1 cellular context compared by ENCODE assay signal in the genomic region with DNA sequence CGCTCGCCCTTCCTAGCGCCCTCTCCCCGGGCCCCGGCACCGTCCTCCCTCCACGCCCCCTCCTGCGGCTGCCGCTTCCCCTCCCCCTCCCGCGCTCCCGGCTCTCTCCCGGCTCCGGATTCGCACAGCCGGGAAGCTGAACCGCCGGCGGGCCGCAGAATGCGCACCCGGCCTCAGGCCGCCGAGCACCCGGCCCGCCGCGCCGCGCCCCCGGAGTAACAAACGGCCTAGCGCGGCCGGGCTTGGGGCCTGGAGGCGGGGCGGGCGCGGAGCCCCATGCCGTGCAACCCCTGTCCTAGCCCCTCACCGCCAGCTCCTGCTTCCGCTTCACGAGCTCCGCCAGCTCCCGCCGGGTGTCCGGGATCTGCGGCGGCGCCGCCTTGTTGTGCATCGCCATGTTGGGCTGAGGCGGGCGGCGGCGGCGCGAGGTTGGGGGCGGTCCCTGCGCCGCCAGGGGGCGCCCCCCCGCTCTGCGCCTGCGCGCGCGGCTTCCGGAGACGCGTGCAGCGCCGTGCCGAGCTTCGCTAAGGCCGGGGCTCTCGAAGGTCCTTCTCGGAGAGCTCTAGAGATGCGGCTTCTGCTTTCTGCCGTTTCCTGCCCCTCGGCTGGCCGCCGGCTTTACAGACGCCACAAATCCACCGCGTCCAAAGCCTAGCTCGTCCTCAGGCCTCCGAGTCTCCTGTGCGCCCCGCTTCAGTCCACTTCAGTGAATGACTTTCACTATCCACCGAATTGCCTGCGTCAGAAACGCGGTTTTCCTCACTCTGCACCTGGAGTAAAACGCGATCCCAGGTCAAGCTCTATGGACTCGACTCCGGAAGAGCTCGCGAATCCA.
TF ChIP-seq lines count a peak whose summit lies in the region.

A gene (minus strand): TSS at position 417 of the 835 bp plus-strand sequence. CDS start 20 bp downstream, at position 397.

TF ChIP-seq in HepG2, 621 proteins besides CTCF, POLR2A, EP300 and RAD21 (continued from another document and continues in another):
- TF ChIP-seq, protein P1, sequence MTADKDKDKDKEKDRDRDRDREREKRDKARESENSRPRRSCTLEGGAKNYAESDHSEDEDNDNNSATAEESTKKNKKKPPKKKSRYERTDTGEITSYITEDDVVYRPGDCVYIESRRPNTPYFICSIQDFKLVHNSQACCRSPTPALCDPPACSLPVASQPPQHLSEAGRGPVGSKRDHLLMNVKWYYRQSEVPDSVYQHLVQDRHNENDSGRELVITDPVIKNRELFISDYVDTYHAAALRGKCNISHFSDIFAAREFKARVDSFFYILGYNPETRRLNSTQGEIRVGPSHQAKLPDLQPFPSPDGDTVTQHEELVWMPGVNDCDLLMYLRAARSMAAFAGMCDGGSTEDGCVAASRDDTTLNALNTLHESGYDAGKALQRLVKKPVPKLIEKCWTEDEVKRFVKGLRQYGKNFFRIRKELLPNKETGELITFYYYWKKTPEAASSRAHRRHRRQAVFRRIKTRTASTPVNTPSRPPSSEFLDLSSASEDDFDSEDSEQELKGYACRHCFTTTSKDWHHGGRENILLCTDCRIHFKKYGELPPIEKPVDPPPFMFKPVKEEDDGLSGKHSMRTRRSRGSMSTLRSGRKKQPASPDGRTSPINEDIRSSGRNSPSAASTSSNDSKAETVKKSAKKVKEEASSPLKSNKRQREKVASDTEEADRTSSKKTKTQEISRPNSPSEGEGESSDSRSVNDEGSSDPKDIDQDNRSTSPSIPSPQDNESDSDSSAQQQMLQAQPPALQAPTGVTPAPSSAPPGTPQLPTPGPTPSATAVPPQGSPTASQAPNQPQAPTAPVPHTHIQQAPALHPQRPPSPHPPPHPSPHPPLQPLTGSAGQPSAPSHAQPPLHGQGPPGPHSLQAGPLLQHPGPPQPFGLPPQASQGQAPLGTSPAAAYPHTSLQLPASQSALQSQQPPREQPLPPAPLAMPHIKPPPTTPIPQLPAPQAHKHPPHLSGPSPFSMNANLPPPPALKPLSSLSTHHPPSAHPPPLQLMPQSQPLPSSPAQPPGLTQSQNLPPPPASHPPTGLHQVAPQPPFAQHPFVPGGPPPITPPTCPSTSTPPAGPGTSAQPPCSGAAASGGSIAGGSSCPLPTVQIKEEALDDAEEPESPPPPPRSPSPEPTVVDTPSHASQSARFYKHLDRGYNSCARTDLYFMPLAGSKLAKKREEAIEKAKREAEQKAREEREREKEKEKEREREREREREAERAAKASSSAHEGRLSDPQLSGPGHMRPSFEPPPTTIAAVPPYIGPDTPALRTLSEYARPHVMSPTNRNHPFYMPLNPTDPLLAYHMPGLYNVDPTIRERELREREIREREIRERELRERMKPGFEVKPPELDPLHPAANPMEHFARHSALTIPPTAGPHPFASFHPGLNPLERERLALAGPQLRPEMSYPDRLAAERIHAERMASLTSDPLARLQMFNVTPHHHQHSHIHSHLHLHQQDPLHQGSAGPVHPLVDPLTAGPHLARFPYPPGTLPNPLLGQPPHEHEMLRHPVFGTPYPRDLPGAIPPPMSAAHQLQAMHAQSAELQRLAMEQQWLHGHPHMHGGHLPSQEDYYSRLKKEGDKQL (CRISPR knock-in tag; IDR thresholded peaks at IDR 0.05; ENCODE audit: low read depth): no peak
- TF ChIP-seq ZNF670 (CRISPR knock-in tag; IDR thresholded peaks at IDR 0.05; ENCODE audit: borderline replicate concordance) (no peak), CREM (IDR thresholded peaks at IDR 0.05) (0 out of 2 replicates have a peak, but pooled peaks have one; percentile 31), CREM (CRISPR knock-in tag; IDR thresholded peaks at IDR 0.05) (no peak), SIN3A (IDR thresholded peaks at IDR 0.05; ENCODE audit: borderline replicate concordance, low read depth, low read length) (peak; percentile 65; the same call in 1 of the 2 replicates), ZNF614 (CRISPR knock-in tag; IDR thresholded peaks at IDR 0.05; ENCODE audit: borderline replicate concordance) (peak; percentile 51; the same call in 1 of the 2 replicates), FOXA3 (CRISPR knock-in tag; IDR thresholded peaks at IDR 0.05) (no peak), ZNF547 (CRISPR knock-in tag; IDR thresholded peaks at IDR 0.05) (peak; percentile 49; the same call in 1 of the 2 replicates), ZNF768 (CRISPR knock-in tag; IDR thresholded peaks at IDR 0.05) (0 out of 2 replicates have a peak, but pooled peaks have one; percentile 46), NFKBIZ (CRISPR knock-in tag; IDR thresholded peaks at IDR 0.05) (no peak), ZNF792 (CRISPR knock-in tag; IDR thresholded peaks at IDR 0.05) (0 out of 2 replicates have a peak, but pooled peaks have one; percentile 39), MAFG (CRISPR knock-in tag; IDR thresholded peaks at IDR 0.05) (no peak), NFIC (IDR thresholded peaks at IDR 0.05; ENCODE audit: low read length) (0 out of 2 replicates have a peak, but pooled peaks have one; percentile 22), ZNF234 (CRISPR knock-in tag; conservative IDR thresholded peaks at IDR 0.05) (no peak; the same call in 1 of the 2 replicates), HOXA3 (CRISPR knock-in tag; IDR thresholded peaks at IDR 0.05) (peak; percentile 91), IRX3 (CRISPR knock-in tag; IDR thresholded peaks at IDR 0.05; ENCODE audit: borderline replicate concordance, low read depth) (no peak; the same call in 1 of the 2 replicates), TOE1 (CRISPR knock-in tag; IDR thresholded peaks at IDR 0.05) (no peak), GATA4 (IDR thresholded peaks at IDR 0.05; ENCODE audit: borderline replicate concordance, low read depth) (no peak), ZNF850 (CRISPR knock-in tag; conservative IDR thresholded peaks at IDR 0.05) (no peak), DR1 (CRISPR knock-in tag; IDR thresholded peaks at IDR 0.05) (peak; percentile 55; the same call in 1 of the 2 replicates), HIVEP1 (CRISPR knock-in tag; IDR thresholded peaks at IDR 0.05) (peak; percentile 83), ZNF598 (CRISPR knock-in tag; IDR thresholded peaks at IDR 0.05; ENCODE audit: borderline replicate concordance) (peak; percentile 74; the same call in 1 of the 2 replicates), ZNF619 (CRISPR knock-in tag; IDR thresholded peaks at IDR 0.05) (no peak), DMAP1 (CRISPR knock-in tag; IDR thresholded peaks at IDR 0.05) (peak; percentile 85), ZBTB7A (CRISPR knock-in tag; IDR thresholded peaks at IDR 0.05) (0 out of 2 replicates have a peak, but pooled peaks have one; percentile 4), NR2C2 (CRISPR knock-in tag; IDR thresholded peaks at IDR 0.05; ENCODE audit: borderline replicate concordance) (peak; percentile 76), ZNF337 (CRISPR knock-in tag; IDR thresholded peaks at IDR 0.05; ENCODE audit: borderline replicate concordance, low read depth) (no peak)
- TF ChIP-seq, protein P2, sequence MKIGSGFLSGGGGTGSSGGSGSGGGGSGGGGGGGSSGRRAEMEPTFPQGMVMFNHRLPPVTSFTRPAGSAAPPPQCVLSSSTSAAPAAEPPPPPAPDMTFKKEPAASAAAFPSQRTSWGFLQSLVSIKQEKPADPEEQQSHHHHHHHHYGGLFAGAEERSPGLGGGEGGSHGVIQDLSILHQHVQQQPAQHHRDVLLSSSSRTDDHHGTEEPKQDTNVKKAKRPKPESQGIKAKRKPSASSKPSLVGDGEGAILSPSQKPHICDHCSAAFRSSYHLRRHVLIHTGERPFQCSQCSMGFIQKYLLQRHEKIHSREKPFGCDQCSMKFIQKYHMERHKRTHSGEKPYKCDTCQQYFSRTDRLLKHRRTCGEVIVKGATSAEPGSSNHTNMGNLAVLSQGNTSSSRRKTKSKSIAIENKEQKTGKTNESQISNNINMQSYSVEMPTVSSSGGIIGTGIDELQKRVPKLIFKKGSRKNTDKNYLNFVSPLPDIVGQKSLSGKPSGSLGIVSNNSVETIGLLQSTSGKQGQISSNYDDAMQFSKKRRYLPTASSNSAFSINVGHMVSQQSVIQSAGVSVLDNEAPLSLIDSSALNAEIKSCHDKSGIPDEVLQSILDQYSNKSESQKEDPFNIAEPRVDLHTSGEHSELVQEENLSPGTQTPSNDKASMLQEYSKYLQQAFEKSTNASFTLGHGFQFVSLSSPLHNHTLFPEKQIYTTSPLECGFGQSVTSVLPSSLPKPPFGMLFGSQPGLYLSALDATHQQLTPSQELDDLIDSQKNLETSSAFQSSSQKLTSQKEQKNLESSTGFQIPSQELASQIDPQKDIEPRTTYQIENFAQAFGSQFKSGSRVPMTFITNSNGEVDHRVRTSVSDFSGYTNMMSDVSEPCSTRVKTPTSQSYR (CRISPR knock-in tag; IDR thresholded peaks at IDR 0.05; ENCODE audit: borderline replicate concordance): no peak
- TF ChIP-seq, protein P3, sequence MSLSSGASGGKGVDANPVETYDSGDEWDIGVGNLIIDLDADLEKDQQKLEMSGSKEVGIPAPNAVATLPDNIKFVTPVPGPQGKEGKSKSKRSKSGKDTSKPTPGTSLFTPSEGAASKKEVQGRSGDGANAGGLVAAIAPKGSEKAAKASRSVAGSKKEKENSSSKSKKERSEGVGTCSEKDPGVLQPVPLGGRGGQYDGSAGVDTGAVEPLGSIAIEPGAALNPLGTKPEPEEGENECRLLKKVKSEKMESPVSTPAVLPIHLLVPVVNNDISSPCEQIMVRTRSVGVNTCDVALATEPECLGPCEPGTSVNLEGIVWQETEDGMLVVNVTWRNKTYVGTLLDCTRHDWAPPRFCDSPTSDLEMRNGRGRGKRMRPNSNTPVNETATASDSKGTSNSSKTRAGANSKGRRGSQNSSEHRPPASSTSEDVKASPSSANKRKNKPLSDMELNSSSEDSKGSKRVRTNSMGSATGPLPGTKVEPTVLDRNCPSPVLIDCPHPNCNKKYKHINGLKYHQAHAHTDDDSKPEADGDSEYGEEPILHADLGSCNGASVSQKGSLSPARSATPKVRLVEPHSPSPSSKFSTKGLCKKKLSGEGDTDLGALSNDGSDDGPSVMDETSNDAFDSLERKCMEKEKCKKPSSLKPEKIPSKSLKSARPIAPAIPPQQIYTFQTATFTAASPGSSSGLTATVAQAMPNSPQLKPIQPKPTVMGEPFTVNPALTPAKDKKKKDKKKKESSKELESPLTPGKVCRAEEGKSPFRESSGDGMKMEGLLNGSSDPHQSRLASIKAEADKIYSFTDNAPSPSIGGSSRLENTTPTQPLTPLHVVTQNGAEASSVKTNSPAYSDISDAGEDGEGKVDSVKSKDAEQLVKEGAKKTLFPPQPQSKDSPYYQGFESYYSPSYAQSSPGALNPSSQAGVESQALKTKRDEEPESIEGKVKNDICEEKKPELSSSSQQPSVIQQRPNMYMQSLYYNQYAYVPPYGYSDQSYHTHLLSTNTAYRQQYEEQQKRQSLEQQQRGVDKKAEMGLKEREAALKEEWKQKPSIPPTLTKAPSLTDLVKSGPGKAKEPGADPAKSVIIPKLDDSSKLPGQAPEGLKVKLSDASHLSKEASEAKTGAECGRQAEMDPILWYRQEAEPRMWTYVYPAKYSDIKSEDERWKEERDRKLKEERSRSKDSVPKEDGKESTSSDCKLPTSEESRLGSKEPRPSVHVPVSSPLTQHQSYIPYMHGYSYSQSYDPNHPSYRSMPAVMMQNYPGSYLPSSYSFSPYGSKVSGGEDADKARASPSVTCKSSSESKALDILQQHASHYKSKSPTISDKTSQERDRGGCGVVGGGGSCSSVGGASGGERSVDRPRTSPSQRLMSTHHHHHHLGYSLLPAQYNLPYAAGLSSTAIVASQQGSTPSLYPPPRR (CRISPR knock-in tag; IDR thresholded peaks at IDR 0.05; ENCODE audit: borderline replicate concordance): peak; percentile 42; the same call in 1 of the 2 replicates
- TF ChIP-seq, protein P4, sequence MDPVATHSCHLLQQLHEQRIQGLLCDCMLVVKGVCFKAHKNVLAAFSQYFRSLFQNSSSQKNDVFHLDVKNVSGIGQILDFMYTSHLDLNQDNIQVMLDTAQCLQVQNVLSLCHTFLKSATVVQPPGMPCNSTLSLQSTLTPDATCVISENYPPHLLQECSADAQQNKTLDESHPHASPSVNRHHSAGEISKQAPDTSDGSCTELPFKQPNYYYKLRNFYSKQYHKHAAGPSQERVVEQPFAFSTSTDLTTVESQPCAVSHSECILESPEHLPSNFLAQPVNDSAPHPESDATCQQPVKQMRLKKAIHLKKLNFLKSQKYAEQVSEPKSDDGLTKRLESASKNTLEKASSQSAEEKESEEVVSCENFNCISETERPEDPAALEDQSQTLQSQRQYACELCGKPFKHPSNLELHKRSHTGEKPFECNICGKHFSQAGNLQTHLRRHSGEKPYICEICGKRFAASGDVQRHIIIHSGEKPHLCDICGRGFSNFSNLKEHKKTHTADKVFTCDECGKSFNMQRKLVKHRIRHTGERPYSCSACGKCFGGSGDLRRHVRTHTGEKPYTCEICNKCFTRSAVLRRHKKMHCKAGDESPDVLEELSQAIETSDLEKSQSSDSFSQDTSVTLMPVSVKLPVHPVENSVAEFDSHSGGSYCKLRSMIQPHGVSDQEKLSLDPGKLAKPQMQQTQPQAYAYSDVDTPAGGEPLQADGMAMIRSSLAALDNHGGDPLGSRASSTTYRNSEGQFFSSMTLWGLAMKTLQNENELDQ (CRISPR knock-in tag; IDR thresholded peaks at IDR 0.05; ENCODE audit: borderline replicate concordance): no peak
- TF ChIP-seq, protein P5, sequence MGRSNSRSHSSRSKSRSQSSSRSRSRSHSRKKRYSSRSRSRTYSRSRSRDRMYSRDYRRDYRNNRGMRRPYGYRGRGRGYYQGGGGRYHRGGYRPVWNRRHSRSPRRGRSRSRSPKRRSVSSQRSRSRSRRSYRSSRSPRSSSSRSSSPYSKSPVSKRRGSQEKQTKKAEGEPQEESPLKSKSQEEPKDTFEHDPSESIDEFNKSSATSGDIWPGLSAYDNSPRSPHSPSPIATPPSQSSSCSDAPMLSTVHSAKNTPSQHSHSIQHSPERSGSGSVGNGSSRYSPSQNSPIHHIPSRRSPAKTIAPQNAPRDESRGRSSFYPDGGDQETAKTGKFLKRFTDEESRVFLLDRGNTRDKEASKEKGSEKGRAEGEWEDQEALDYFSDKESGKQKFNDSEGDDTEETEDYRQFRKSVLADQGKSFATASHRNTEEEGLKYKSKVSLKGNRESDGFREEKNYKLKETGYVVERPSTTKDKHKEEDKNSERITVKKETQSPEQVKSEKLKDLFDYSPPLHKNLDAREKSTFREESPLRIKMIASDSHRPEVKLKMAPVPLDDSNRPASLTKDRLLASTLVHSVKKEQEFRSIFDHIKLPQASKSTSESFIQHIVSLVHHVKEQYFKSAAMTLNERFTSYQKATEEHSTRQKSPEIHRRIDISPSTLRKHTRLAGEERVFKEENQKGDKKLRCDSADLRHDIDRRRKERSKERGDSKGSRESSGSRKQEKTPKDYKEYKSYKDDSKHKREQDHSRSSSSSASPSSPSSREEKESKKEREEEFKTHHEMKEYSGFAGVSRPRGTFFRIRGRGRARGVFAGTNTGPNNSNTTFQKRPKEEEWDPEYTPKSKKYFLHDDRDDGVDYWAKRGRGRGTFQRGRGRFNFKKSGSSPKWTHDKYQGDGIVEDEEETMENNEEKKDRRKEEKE (IDR thresholded peaks at IDR 0.05): no peak
